8 cellular contexts compared by ENCODE assay signal in genomic region chr12:55188974-55189556, GRCh38. TPM values are rescaled to one million over a fixed set of nuclear protein-coding genes. Genes with fewer than 3 reads are reported as not detected.
DNase-seq lines count a peak whose midpoint lies in the region; ATAC-seq and TF ChIP-seq lines count a peak whose summit lies in the region.

No MANE protein-coding gene starts in this region.

- CTCF ChIA-PET in OCI-LY7 (lab: Charles Lee; ENCODE audit: unreplicated experiment), result no interaction called here

- no peak overlapping the region for H3K27ac Mint-ChIP-seq in GM23338

- H3K27me3 Mint-ChIP-seq in GM23338 (ENCODE audit: insufficient read depth, low read depth, poor library complexity), result no peaks in the 10 kb centered on the region

- H2AFZ ChIP-seq in GM23338, result no peak overlapping the region
- no peak overlapping the region for H2AFZ ChIP-seq in OCI-LY7 (ENCODE audit: low read length)

- H3K9me3 Mint-ChIP-seq in GM23338, result peaks cover 12% of the 10 kb centered on the region

- H3K36me3 Mint-ChIP-seq in GM23338 (ENCODE audit: low read depth), result no peaks in the 10 kb centered on the region

- H3K36me3 ChIP-seq in GM23338 (ENCODE audit: insufficient read depth) (no peaks in the 10 kb centered on the region; the same call in 1 of the 2 replicates), OCI-LY7 (ENCODE audit: insufficient read depth, low read length) (no peaks in the 10 kb centered on the region), iPS DF 6.9 (ENCODE audit: control insufficient read depth, insufficient read depth, low read length) (no peaks in the 10 kb centered on the region; the same call in 1 of the 2 replicates)

- ATAC-seq in Right ventricle myocardium superior (ENCODE audit: poor library complexity) (peak; percentile 77), Right ventricle myocardium inferior (no peak), GM23338 (peak; percentile 73)

- intact Hi-C loops in Right ventricle myocardium superior (cut with DNase I), result loop anchor here (5.0 kb wide), 1 partner anchor 428 kb away; no protein-coding TSS in a partner anchor
- intact Hi-C loops in Right ventricle myocardium inferior (cut with DNase I), result loop anchor here (1.0 kb wide), 1 partner anchor 430 kb away; no protein-coding TSS in a partner anchor
- intact Hi-C loops in OCI-LY7 (cut with micrococcal nuclease; ENCODE audit: unreplicated experiment), result loop anchor here (1.0 kb wide), 2 partner anchors 430 to 467 kb away; no protein-coding TSS in a partner anchor

- H3K4me3 Mint-ChIP-seq in GM23338, result no peak overlapping the region

- H4K20me1 ChIP-seq in GM23338 (replicated peaks; ENCODE audit: insufficient read depth) (no peaks in the 10 kb centered on the region), OCI-LY7 (ENCODE audit: insufficient read depth, low read length) (no peaks in the 10 kb centered on the region)

- DNase-seq in Right ventricle myocardium superior, result no peak
- no peak for DNase-seq in Right ventricle myocardium inferior (ENCODE audit: missing footprints)
- peak; percentile 82 for DNase-seq in GM23338 (ENCODE audit: low spot score)
- DNase-seq in Kasumi-1 (lab: John Stamatoyannopoulos, UW), result peak; percentile 81 to 94
- peak; percentile 78 for DNase-seq in OCI-LY7 (ENCODE audit: low spot score)
- peak; percentile 85 for DNase-seq in astrocyte of the hippocampus (ENCODE audit: low read depth, low spot score)
- peak; percentile 68 for DNase-seq in iPS DF 6.9 (ENCODE audit: low read depth, low spot score)
- DNase-seq in stimulated activated CD4-positive, alpha-beta T cell treated with anti-CD3 and anti-CD28 coated beads, Interleukin-2, amount 100 ng/mL, for 24 hours, result peak; percentile 17 to 50

- no peak overlapping the region for H3K4me2 ChIP-seq in GM23338
- no peak overlapping the region for H3K4me2 ChIP-seq in OCI-LY7 (ENCODE audit: low read length)

- no peaks in the 10 kb centered on the region for H3K27me3 ChIP-seq in GM23338 (ENCODE audit: insufficient read depth)
- H3K27me3 ChIP-seq in iPS DF 6.9 (ENCODE audit: control insufficient read depth, insufficient read depth, low read length), result no peaks in the 10 kb centered on the region

- POLR2A ChIA-PET in OCI-LY7 (lab: Charles Lee), result no interaction called here

- H3K4me1 ChIP-seq in GM23338 (ENCODE audit: insufficient read depth), result no peaks in the 10 kb centered on the region
- H3K4me1 ChIP-seq in OCI-LY7 (ENCODE audit: insufficient read depth, low read length, poor library complexity, severe bottlenecking), result no peaks in the 10 kb centered on the region
- no peaks in the 10 kb centered on the region for H3K4me1 ChIP-seq in iPS DF 6.9 (ENCODE audit: control insufficient read depth, insufficient read depth, low read length)

- TF ChIP-seq CTCF in GM23338 (conservative IDR thresholded peaks at IDR 0.05; ENCODE audit: low read depth in 2 of 2), result peak; percentile 81 to 94
- TF ChIP-seq CTCF in OCI-LY7 (conservative IDR thresholded peaks at IDR 0.05; ENCODE audit: low read length), result peak; percentile 92

- no TSS peak for BruUV-seq in OCI-LY7 (replicated peaks; lab: Mats Ljungman, UMichigan)

- H3K4me1 Mint-ChIP-seq in GM23338, result no peaks in the 10 kb centered on the region

- H3K79me2 ChIP-seq in GM23338 (replicated peaks; ENCODE audit: insufficient read depth) (no peaks in the 10 kb centered on the region), OCI-LY7 (ENCODE audit: insufficient read depth, low read depth, low read length) (no peaks in the 10 kb centered on the region)

- no peak overlapping the region for H3K27ac ChIP-seq in GM23338 (ENCODE audit: low read depth)
- no peak overlapping the region for H3K27ac ChIP-seq in OCI-LY7 (ENCODE audit: low read depth, low read length, poor library complexity, severe bottlenecking)
- no peak overlapping the region for H3K27ac ChIP-seq in iPS DF 6.9 (ENCODE audit: low read length)

- H3K4me3 ChIP-seq in GM23338, result no peak overlapping the region
- H3K4me3 ChIP-seq in OCI-LY7 (ENCODE audit: low read depth, low read length, poor library complexity, severe bottlenecking), result no peak overlapping the region
- H3K4me3 ChIP-seq in iPS DF 6.9 (ENCODE audit: low read length), result no peak overlapping the region

- no peaks in the 10 kb centered on the region for H3F3A ChIP-seq in GM23338 (replicated peaks; ENCODE audit: low read depth)

- 86% methylated on average over 1 of the region's 4 CpGs for WGBS in iPS DF 6.9 (ENCODE audit: insufficient coverage, insufficient read length)

- H3K9me3 ChIP-seq in OCI-LY7 (ENCODE audit: low read length), result no peaks in the 10 kb centered on the region
- no peaks in the 10 kb centered on the region for H3K9me3 ChIP-seq in iPS DF 6.9 (ENCODE audit: control insufficient read depth, insufficient read depth, low read length)

- H3K9me2 ChIP-seq in GM23338 (ENCODE audit: insufficient read depth), result no peaks in the 10 kb centered on the region
- no peaks in the 10 kb centered on the region for H3K9me2 ChIP-seq in OCI-LY7 (ENCODE audit: insufficient read depth, low read length)

TF ChIP-seq in GM23338, 12 proteins besides CTCF, POLR2A, EP300 and RAD21:
- TF ChIP-seq ZNF114 (CRISPR knock-in tag; IDR thresholded peaks at IDR 0.05) (no peak), CREB1 (CRISPR knock-in tag; IDR thresholded peaks at IDR 0.05; ENCODE audit: low read depth) (no peak)
TF ChIP-seq in GM23338: peak in this region for 0.

RNA-seq across cellular contexts. Expression of gene OR10A7, which starts 31.8 kb away (rescaled TPM):
- not detected for total RNA-seq in Right ventricle myocardium superior
- total RNA-seq in Right ventricle myocardium inferior, result not detected
- not detected in 2 replicates for total RNA-seq in GM23338 (2014; rRNA removed; shearing (Covaris generic))
- not detected in 2 replicates for polyA plus RNA-seq in GM23338 (2016; fragmentation: Nextera tagmentation; extraction: Ambion mirVana)
- total RNA-seq in OCI-LY7 (2014; rRNA removed; shearing (Covaris generic)), result not detected in 2 replicates
- total RNA-seq in OCI-LY7 (2022), result not detected in 2 replicates

RNA-seq across cellular contexts. Expression of gene OR6C74, which starts 55.3 kb away (rescaled TPM):
- total RNA-seq in Right ventricle myocardium superior (not detected), Right ventricle myocardium inferior (not detected), OCI-LY7 (2022) (not detected in 2 replicates)
- not detected in 2 replicates for total RNA-seq in GM23338 (2014; rRNA removed; shearing (Covaris generic))
- not detected in 2 replicates for polyA plus RNA-seq in GM23338 (2016; fragmentation: Nextera tagmentation; extraction: Ambion mirVana)
- total RNA-seq in OCI-LY7 (2014; rRNA removed; shearing (Covaris generic)), result not detected in 2 replicates

Comparison
In these comparisons a context has a peak if more than half of its experiments do, and no peak if none do; other contexts are left out.
1. DNase-seq: peak in GM23338 (single experiment), Kasumi-1 (2 of 2), OCI-LY7 (single experiment), astrocyte of the hippocampus (single experiment), iPS DF 6.9 (single experiment) and stimulated activated CD4-positive, alpha-beta T cell treated with anti-CD3 and anti-CD28 coated beads, Interleukin-2, amount 100 ng/mL, for 24 hours (2 of 2); none in Right ventricle myocardium superior (single experiment) and Right ventricle myocardium inferior (single experiment).